In genomic region chr1:238221738-238222137, GRCh38 we compare ENCODE assay signal across 7 cellular contexts.
"Had no signal": no experiment of that assay in that cellular context is flagged by ENCODE, and none has a peak within 500 bp of the region (broad histone marks: within the 10 kb centered on the region; RNA-seq: fewer than 3 reads in every experiment).

No MANE protein-coding gene starts in this region.

- H3K27ac ChIP-seq: HL-60 had no signal

- ATAC-seq: GM23338, HepG2 had no signal

- H3K4me2 ChIP-seq: GM23338 had no signal

- DNase-seq: H9, HCEC 1CT had no signal

- FAIRE-seq: H1, H54, HepG2 had no signal

- H2AFZ ChIP-seq: GM23338 had no signal

- H3K4me3 ChIP-seq: GM23338 had no signal
